Comparison of ENCODE assay signal across 1 cellular context in the genomic region with DNA sequence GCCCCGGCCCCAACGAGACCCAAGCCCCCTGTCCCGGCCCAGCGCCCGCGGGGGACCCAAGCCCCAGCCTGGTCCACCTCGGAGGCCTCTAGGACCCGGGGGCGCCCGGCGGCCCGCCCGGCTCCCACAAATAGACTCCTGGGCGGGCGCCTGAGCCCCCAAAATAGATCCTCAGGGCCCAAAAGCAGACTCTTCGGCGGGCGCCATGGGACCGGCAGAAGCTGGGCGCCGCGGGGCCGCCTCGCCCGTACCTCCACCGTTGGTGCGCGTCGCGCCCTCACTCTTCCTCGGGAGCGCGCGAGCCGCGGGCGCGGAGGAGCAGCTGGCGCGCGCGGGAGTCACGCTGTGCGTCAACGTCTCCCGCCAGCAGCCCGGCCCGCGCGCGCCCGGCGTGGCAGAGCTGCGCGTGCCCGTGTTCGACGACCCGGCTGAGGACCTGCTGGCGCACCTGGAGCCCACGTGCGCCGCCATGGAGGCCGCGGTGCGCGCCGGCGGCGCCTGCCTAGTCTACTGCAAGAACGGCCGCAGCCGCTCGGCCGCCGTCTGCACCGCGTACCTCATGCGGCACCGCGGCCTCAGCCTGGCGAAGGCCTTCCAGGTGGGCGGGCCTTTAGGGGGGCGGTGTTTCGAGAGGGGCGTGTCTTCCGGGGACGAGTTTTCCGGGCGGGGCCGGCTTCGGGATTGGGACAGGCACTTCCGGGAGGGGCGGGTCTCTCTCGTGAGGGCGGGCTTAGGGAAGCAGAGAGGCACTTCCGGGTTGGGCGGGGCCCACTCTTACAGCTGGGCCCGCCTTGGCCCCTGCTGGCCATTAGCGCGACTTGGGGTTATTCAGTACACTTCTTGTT.
TF ChIP-seq lines count a peak whose summit lies in the region.

No MANE protein-coding gene starts in this region.

TF ChIP-seq in A549, 52 proteins besides CTCF, POLR2A, EP300 and RAD21 (continued from another document):
- TF ChIP-seq, protein P1, sequence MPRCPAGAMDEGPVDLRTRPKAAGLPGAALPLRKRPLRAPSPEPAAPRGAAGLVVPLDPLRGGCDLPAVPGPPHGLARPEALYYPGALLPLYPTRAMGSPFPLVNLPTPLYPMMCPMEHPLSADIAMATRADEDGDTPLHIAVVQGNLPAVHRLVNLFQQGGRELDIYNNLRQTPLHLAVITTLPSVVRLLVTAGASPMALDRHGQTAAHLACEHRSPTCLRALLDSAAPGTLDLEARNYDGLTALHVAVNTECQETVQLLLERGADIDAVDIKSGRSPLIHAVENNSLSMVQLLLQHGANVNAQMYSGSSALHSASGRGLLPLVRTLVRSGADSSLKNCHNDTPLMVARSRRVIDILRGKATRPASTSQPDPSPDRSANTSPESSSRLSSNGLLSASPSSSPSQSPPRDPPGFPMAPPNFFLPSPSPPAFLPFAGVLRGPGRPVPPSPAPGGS (IDR thresholded peaks at IDR 0.05) = peak; percentile 64; the same call in 2 of the 3 replicates
- TF ChIP-seq, protein P2, sequence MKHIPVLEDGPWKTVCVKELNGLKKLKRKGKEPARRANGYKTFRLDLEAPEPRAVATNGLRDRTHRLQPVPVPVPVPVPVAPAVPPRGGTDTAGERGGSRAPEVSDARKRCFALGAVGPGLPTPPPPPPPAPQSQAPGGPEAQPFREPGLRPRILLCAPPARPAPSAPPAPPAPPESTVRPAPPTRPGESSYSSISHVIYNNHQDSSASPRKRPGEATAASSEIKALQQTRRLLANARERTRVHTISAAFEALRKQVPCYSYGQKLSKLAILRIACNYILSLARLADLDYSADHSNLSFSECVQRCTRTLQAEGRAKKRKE (CRISPR knock-in tag; IDR thresholded peaks at IDR 0.05; ENCODE audit: low read depth) = peak; percentile 72
- TF ChIP-seq, protein P3, sequence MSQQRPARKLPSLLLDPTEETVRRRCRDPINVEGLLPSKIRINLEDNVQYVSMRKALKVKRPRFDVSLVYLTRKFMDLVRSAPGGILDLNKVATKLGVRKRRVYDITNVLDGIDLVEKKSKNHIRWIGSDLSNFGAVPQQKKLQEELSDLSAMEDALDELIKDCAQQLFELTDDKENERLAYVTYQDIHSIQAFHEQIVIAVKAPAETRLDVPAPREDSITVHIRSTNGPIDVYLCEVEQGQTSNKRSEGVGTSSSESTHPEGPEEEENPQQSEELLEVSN (IDR thresholded peaks at IDR 0.05; ENCODE audit: borderline replicate concordance, low read depth) = peak; percentile 82; the same call in 1 of the 2 replicates
